In the genomic region with DNA sequence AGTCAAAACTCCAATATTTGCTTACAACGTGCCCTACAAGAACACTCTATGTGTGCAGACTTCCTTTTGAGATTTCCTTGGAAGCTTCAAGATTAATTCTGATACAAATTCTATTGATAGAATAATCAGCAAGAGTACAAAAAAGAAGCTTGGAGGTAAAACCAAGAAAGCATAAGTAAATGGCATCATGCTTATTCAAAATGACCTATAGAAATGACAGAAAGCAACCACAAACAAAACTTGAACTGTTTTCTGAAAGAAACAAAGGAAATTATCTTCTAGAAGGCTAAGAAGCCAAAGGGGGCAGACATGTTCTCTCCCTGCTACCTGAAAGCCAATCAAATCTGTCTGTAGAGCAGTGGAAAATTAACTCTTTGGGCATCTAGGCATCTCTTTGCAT, we compare ENCODE assay signal across 27 cellular contexts.
"Had no signal": no experiment of that assay in that cellular context is flagged by ENCODE, and none has a peak within 500 bp of the region (broad histone marks: within the 10 kb centered on the region; RNA-seq: fewer than 3 reads in every experiment).

No MANE protein-coding gene starts in this region.

- H3K4me3 Mint-ChIP-seq: dendritic cell treated with granulocyte-macrophage colony-stimulating factor and Interleukin-4, amounts not matched to agents 40 ng/mL and 50 ng/mL, for 4 days; effector memory CD8-positive, alpha-beta T cell; endodermal cell; mesothelial cell of epicardium had no signal

- H3K27me3 ChIP-seq: colonic mucosa, esophagus squamous epithelium, gastrocnemius medialis, heart right ventricle, left lung had no signal

- H3K36me3 Mint-ChIP-seq: mesothelial cell of epicardium had no signal

- DNase-seq: colonic mucosa; cortex of kidney; effector CD8-positive, alpha-beta T cell; effector memory CD8-positive, alpha-beta T cell; endodermal cell; erythroblast; esophagus squamous epithelium; foreskin fibroblast; foreskin melanocyte; gastrocnemius medialis; glutamatergic neuron; head of caudate nucleus; heart right ventricle; hippocampal formation; left cardiac atrium; left lung; left ventricle myocardium superior; lower lobe of right lung; mesenchymal stem cell; mucosa of descending colon had no signal

- H3K4me3 ChIP-seq: colonic mucosa, esophagus squamous epithelium, gastrocnemius medialis, heart right ventricle, left lung, lower lobe of right lung, mucosa of descending colon had no signal

- H3K4me1 ChIP-seq: colonic mucosa, esophagus squamous epithelium, left lung, lower lobe of right lung had no signal

- H3K9me3 Mint-ChIP-seq: dendritic cell treated with granulocyte-macrophage colony-stimulating factor and Interleukin-4, amounts not matched to agents 40 ng/mL and 50 ng/mL, for 4 days; effector memory CD8-positive, alpha-beta T cell; endodermal cell had no signal

- H3K4me1 Mint-ChIP-seq: endodermal cell had no signal

- H3K9me3 ChIP-seq: colonic mucosa, esophagus squamous epithelium, gastrocnemius medialis, lower lobe of right lung, mucosa of descending colon had no signal

- H3K36me3 ChIP-seq: colonic mucosa, esophagus squamous epithelium, gastrocnemius medialis, heart right ventricle, left lung, lower lobe of right lung had no signal

- FAIRE-seq: endometrium, islet of Langerhans, keratinocyte had no signal

- ATAC-seq: effector memory CD8-positive, alpha-beta T cell; esophagus mucosa; gastrocnemius medialis; heart right ventricle; left cardiac atrium; left lung; left ventricle myocardium superior; lower lobe of right lung; mucosa of descending colon had no signal

- H3K27ac ChIP-seq: colonic mucosa, epithelial cell of prostate, esophagus squamous epithelium, gastrocnemius medialis, heart right ventricle, left lung, lower lobe of right lung had no signal

- H3K27me3 Mint-ChIP-seq: dendritic cell treated with granulocyte-macrophage colony-stimulating factor and Interleukin-4, amounts not matched to agents 40 ng/mL and 50 ng/mL, for 4 days had no signal

- H3K27ac Mint-ChIP-seq: dendritic cell treated with granulocyte-macrophage colony-stimulating factor and Interleukin-4, amounts not matched to agents 40 ng/mL and 50 ng/mL, for 4 days; effector memory CD8-positive, alpha-beta T cell; endodermal cell; mesothelial cell of epicardium had no signal
